Comparison of ENCODE assay signal across 14 cellular contexts in genomic region chrX:100830547-100830946, GRCh38. TPM values are rescaled to one million over a fixed set of nuclear protein-coding genes. Genes with fewer than 3 reads are reported as not detected.
A peak's percentile ranks its signal among the peaks of the same experiment; 100 is the strongest.
DNase-seq lines count a peak whose midpoint lies in the region; ATAC-seq, FAIRE-seq and TF ChIP-seq lines count a peak whose summit lies in the region.
"Had no signal": no experiment of that assay in that cellular context is flagged by ENCODE, and none has a peak within 500 bp of the region (broad histone marks: within the 10 kb centered on the region; RNA-seq: fewer than 3 reads in every experiment).

No MANE protein-coding gene starts in this region.

- H2AFZ ChIP-seq in astrocyte (ENCODE audit: low read depth, low read length), result no peak overlapping the region

- no peaks in the 10 kb centered on the region for H3K79me2 ChIP-seq in astrocyte (ENCODE audit: insufficient read depth, low read length)

- peak; percentile 52 for FAIRE-seq in astrocyte (lab: Jason Lieb, UNC)
- FAIRE-seq: islet of Langerhans had no signal

- H3K27me3 ChIP-seq in astrocyte (ENCODE audit: insufficient read depth, low read length), result no peaks in the 10 kb centered on the region
- H3K27me3 ChIP-seq: uterus had no signal

- no peak overlapping the region for H3K9ac ChIP-seq in astrocyte (ENCODE audit: low read length)

- H3K4me2 ChIP-seq in astrocyte (ENCODE audit: low read length), result no peak overlapping the region

- DNase-seq in astrocyte (ENCODE audit: low read depth) (no peak), SW 1271 (lab: John Stamatoyannopoulos, UW) (no peak), coronary artery (ENCODE audit: low spot score) (no peak), CD14-positive monocyte (ENCODE audit: low spot score) (no peak)
- DNase-seq: DMS153; naive thymus-derived CD8-positive, alpha-beta T cell; NCI-H1930; uterus had no signal

- H3K4me3 Mint-ChIP-seq in astrocyte (ENCODE audit: unreplicated experiment) (no peak overlapping the region), CD14-positive monocyte (no peak overlapping the region)

- ATAC-seq in GM18519 (IDR thresholded peaks at IDR 0.05; ENCODE audit: low FRiP score, unreplicated experiment) (peak; percentile 38), GM21360 (IDR thresholded peaks at IDR 0.05; ENCODE audit: unreplicated experiment) (peak; percentile 43), HG03095 (IDR thresholded peaks at IDR 0.05; ENCODE audit: unreplicated experiment) (peak; percentile 46)

- TF ChIP-seq CTCF in astrocyte (IDR thresholded peaks at IDR 0.05; ENCODE audit: insufficient read depth, low read depth, low read length) (no peak), coronary artery (IDR thresholded peaks at IDR 0.05) (no peak), CD14-positive monocyte (IDR thresholded peaks at IDR 0.05) (no peak)

- H3K9me3 Mint-ChIP-seq in astrocyte (ENCODE audit: unreplicated experiment), result no peaks in the 10 kb centered on the region
- no peaks in the 10 kb centered on the region for H3K9me3 Mint-ChIP-seq in CD14-positive monocyte
- H3K9me3 Mint-ChIP-seq: naive thymus-derived CD8-positive, alpha-beta T cell had no signal

- intact Hi-C loops in CD14-positive monocyte (cut with micrococcal nuclease), result no loop called here

- H3K4me3 ChIP-seq in astrocyte (ENCODE audit: insufficient read depth, low read depth, low read length), result no peak overlapping the region
- no peak overlapping the region for H3K4me3 ChIP-seq in coronary artery
- H3K4me3 ChIP-seq: uterus had no signal

- H3K27me3 Mint-ChIP-seq in astrocyte (ENCODE audit: low read depth, unreplicated experiment) (no peaks in the 10 kb centered on the region), CD14-positive monocyte (ENCODE audit: low read depth in 3 of 3) (peaks cover 0 to 4% (median 0%) of the 10 kb centered on the region in 3 donors)
- H3K27me3 Mint-ChIP-seq: naive thymus-derived CD8-positive, alpha-beta T cell had no signal

- no peak overlapping the region for H3K27ac Mint-ChIP-seq in astrocyte (ENCODE audit: unreplicated experiment)
- no peak overlapping the region for H3K27ac Mint-ChIP-seq in CD14-positive monocyte

- H3K4me1 ChIP-seq in astrocyte (ENCODE audit: insufficient read depth, low read length), result peaks cover 3% of the 10 kb centered on the region
- H3K4me1 ChIP-seq: uterus had no signal

- H3K9me3 ChIP-seq in astrocyte (ENCODE audit: insufficient read depth, low read depth, low read length), result no peaks in the 10 kb centered on the region
- H3K9me3 ChIP-seq: uterus had no signal

- peaks cover 16% of the 10 kb centered on the region for H3K36me3 ChIP-seq in astrocyte (ENCODE audit: insufficient read depth, low read length)
- H3K36me3 ChIP-seq: uterus had no signal

- no peaks in the 10 kb centered on the region for H3K36me3 Mint-ChIP-seq in astrocyte (ENCODE audit: low read depth, unreplicated experiment)
- peaks cover 67 to 79% of the 10 kb centered on the region in 2 donors for H3K36me3 Mint-ChIP-seq in CD14-positive monocyte

- H3K27ac ChIP-seq in astrocyte (ENCODE audit: low read depth, low read length), result no peak overlapping the region
- no peak overlapping the region for H3K27ac ChIP-seq in coronary artery
- H3K27ac ChIP-seq: uterus had no signal

- no peaks in the 10 kb centered on the region for H4K20me1 ChIP-seq in astrocyte (ENCODE audit: insufficient read depth, low read length)

- H3K4me1 Mint-ChIP-seq in astrocyte (ENCODE audit: low read depth, unreplicated experiment) (no peaks in the 10 kb centered on the region), CD14-positive monocyte (no peaks in the 10 kb centered on the region)

RNA-seq across cellular contexts. Expression of gene CSTF2, which starts 10.4 kb away (rescaled TPM):
- total RNA-seq in astrocyte, result 14.6 and 17.8 TPM in 2 replicates
- 10 to 100 TPM; 10.1 to 11.3 TPM for polyA plus RNA-seq in CD14-positive monocyte

RNA-seq across cellular contexts. Expression of gene NOX1, which starts 43.6 kb away (rescaled TPM):
- not detected in 2 replicates for total RNA-seq in astrocyte
- polyA plus RNA-seq in CD14-positive monocyte, result not detected
- total RNA-seq: cardiac septum; naive thymus-derived CD8-positive, alpha-beta T cell; T-helper 2 cell treated with Interferon-gamma antibody and Interleukin-4, amounts not matched to agents 100 ng/mL and 5 ng/mL, for 36 hours; uterus had no signal
- polyA plus RNA-seq: naive thymus-derived CD8-positive, alpha-beta T cell had no signal
